32 cellular contexts compared by ENCODE assay signal in genomic region chr5:32646570-32646969, GRCh38.
"Had no signal": no experiment of that assay in that cellular context is flagged by ENCODE, and none has a peak within 500 bp of the region (broad histone marks: within the 10 kb centered on the region; RNA-seq: fewer than 3 reads in every experiment).

No MANE protein-coding gene starts in this region.

- H3K36me3 Mint-ChIP-seq: activated CD8-positive, alpha-beta memory T cell treated with anti-CD3 and anti-CD28 coated beads, Interleukin-2, amount 10 ng/mL, durations not matched to agents 7 days and 5 days; activated naive CD4-positive, alpha-beta T cell treated with anti-CD3 and anti-CD28 coated beads, Interleukin-2, amount 50 U/mL, for 24 hours had no signal

- H3K27ac ChIP-seq: adrenal gland, brain microvascular endothelial cell, SJCRH30, SK-N-MC, WERI-Rb-1 had no signal

- H3K9me3 Mint-ChIP-seq: activated CD4-positive, alpha-beta T cell treated with anti-CD3 and anti-CD28 coated beads, Interleukin-2, amount 10 ng/mL, durations not matched to agents 7 days and 5 days; activated naive CD4-positive, alpha-beta T cell treated with anti-CD3 and anti-CD28 coated beads, Interleukin-2, amount 50 U/mL, for 24 hours; central memory CD8-positive, alpha-beta T cell had no signal

- H3K27ac Mint-ChIP-seq: activated CD4-positive, alpha-beta T cell treated with anti-CD3 and anti-CD28 coated beads, Interleukin-2, amount 10 ng/mL, durations not matched to agents 7 days and 5 days; activated CD8-positive, alpha-beta memory T cell treated with anti-CD3 and anti-CD28 coated beads, Interleukin-2, amount 10 ng/mL, durations not matched to agents 7 days and 5 days; activated naive CD4-positive, alpha-beta T cell treated with anti-CD3 and anti-CD28 coated beads, Interleukin-2, amount 50 U/mL, for 24 hours had no signal

- H3K27me3 Mint-ChIP-seq: activated CD4-positive, alpha-beta T cell treated with anti-CD3 and anti-CD28 coated beads, Interleukin-2, amount 10 ng/mL, durations not matched to agents 7 days and 5 days; activated naive CD4-positive, alpha-beta T cell treated with anti-CD3 and anti-CD28 coated beads, Interleukin-2, amount 50 U/mL, for 24 hours; central memory CD8-positive, alpha-beta T cell had no signal

- DNase-seq: activated CD4-positive, alpha-beta T cell treated with anti-CD3 and anti-CD28 coated beads, Interleukin-2, amount 10 ng/mL, durations not matched to agents 7 days and 5 days; activated CD4-positive, alpha-beta T cell treated with anti-CD3 and anti-CD28 coated beads, Interleukin-2, amount 50 U/mL, for 48 hours; activated CD4-positive, CD25-positive, alpha-beta regulatory T cell; activated CD8-positive, alpha-beta memory T cell treated with anti-CD3 and anti-CD28 coated beads for 24 hours; activated CD8-positive, alpha-beta memory T cell treated with anti-CD3 and anti-CD28 coated beads, Interleukin-2, amount 10 ng/mL, durations not matched to agents 7 days and 5 days; activated CD8-positive, alpha-beta memory T cell treated with anti-CD3 and anti-CD28 coated beads, Interleukin-2, amount 50 U/mL, for 48 hours; activated effector memory CD4-positive, alpha-beta T cell treated with anti-CD3 and anti-CD28 coated beads, Interleukin-2, amount 50 U/mL, for 16 hours; activated naive CD4-positive, alpha-beta T cell; activated T-cell treated with anti-CD3 and anti-CD28 coated beads, Interleukin-2, amount 50 U/mL, for 48 hours; adrenal gland; brain microvascular endothelial cell; Kasumi-1; KG1; MG63; NCI-H1048; NCI-H1105 treated with DMSO at 0.1 percent for 48 hours; NCI-H1436; NCI-H1694; NCI-H1930; NCI-H2081 treated with DMSO at 0.1 percent for 48 hours; NCI-H226; NCI-H446 treated with DMSO at 0.1 percent for 48 hours; NCI-H524; NCI-H69; SHP77; SJCRH30; T1000; WERI-Rb-1 had no signal

- H3K4me3 Mint-ChIP-seq: activated CD4-positive, alpha-beta T cell treated with anti-CD3 and anti-CD28 coated beads, Interleukin-2, amount 10 ng/mL, durations not matched to agents 7 days and 5 days; activated CD8-positive, alpha-beta memory T cell treated with anti-CD3 and anti-CD28 coated beads, Interleukin-2, amount 10 ng/mL, durations not matched to agents 7 days and 5 days; activated naive CD4-positive, alpha-beta T cell treated with anti-CD3 and anti-CD28 coated beads, Interleukin-2, amount 50 U/mL, for 24 hours; central memory CD8-positive, alpha-beta T cell had no signal

- ATAC-seq: activated CD8-positive, alpha-beta memory T cell treated with anti-CD3 and anti-CD28 coated beads, Interleukin-2, amount 10 ng/mL, durations not matched to agents 7 days and 5 days; Panc1 had no signal

- H3K4me1 Mint-ChIP-seq: activated naive CD4-positive, alpha-beta T cell treated with anti-CD3 and anti-CD28 coated beads, Interleukin-2, amount 50 U/mL, for 24 hours; central memory CD8-positive, alpha-beta T cell had no signal
